18 cellular contexts compared by ENCODE assay signal in genomic region chr1:92219028-92219427, GRCh38. TPM values are rescaled to one million over a fixed set of nuclear protein-coding genes. Genes with fewer than 3 reads are reported as not detected.
DNase-seq lines count a peak whose midpoint lies in the region; ATAC-seq, FAIRE-seq and TF ChIP-seq lines count a peak whose summit lies in the region.
"Had no signal": no experiment of that assay in that cellular context is flagged by ENCODE, and none has a peak within 500 bp of the region (broad histone marks: within the 10 kb centered on the region; RNA-seq: fewer than 3 reads in every experiment).

No MANE protein-coding gene starts in this region.

- no peaks in the 10 kb centered on the region for H3K79me2 ChIP-seq in HepG2 (ENCODE audit: insufficient read depth, low read length)
- H3K79me2 ChIP-seq in MM.1S (ENCODE audit: low read length), result no peaks in the 10 kb centered on the region

- H3K9me3 ChIP-seq in HepG2 (ENCODE audit: low read length) (no peaks in the 10 kb centered on the region), right lobe of liver (no peaks in the 10 kb centered on the region), MM.1S (replicated peaks; ENCODE audit: insufficient read depth, low read length) (no peaks in the 10 kb centered on the region)
- H3K9me3 ChIP-seq: BLaER1 treated with 17β-estradiol and CSF1 and Interleukin-3, amounts not matched to agents 10 nM and 100 nM had no signal

- no peaks in the 10 kb centered on the region for H3K27me3 Mint-ChIP-seq in activated CD8-positive, alpha-beta T cell treated with anti-CD3 and anti-CD28 coated beads for 36 hours

- DNase-seq in HepG2 (ENCODE audit: low spot score) (no peak), right lobe of liver (no peak), RKO (ENCODE audit: low spot score) (peak; percentile 22), fibroblast of mammary gland (ENCODE audit: low read depth) (peak; percentile 3), HEK293T (ENCODE audit: extremely low spot score) (no peak), MM.1S (no peak)
- DNase-seq in activated CD8-positive, alpha-beta T cell treated with anti-CD3 and anti-CD28 coated beads for 36 hours, result no peak
- DNase-seq: ACHN; CD4-positive, CD25-positive, alpha-beta regulatory T cell had no signal

- no peaks in the 10 kb centered on the region for H3K9me2 ChIP-seq in MM.1S (replicated peaks; ENCODE audit: insufficient read depth, low read length)

- H3K4me3 ChIP-seq in HepG2 (replicated peaks in 1 of 3; ENCODE audit: insufficient read depth in 1 of 3, low read depth in 2 of 3, low read length in 3 of 3) (no peak overlapping the region), right lobe of liver (no peak overlapping the region), fibroblast of mammary gland (ENCODE audit: control insufficient read depth, low read depth, low read length) (no peak overlapping the region), MM.1S (ENCODE audit: low read length) (no peak overlapping the region)
- H3K4me3 ChIP-seq: BLaER1 treated with 17β-estradiol and CSF1 and Interleukin-3, amounts not matched to agents 10 nM and 100 nM; GM12878; K562 had no signal

- no peak overlapping the region for H3K27ac ChIP-seq in HepG2 (ENCODE audit: extremely low read length, insufficient read depth, low read length)
- H3K27ac ChIP-seq in right lobe of liver, result no peak overlapping the region
- no peak overlapping the region for H3K27ac ChIP-seq in MM.1S (ENCODE audit: low read length)
- H3K27ac ChIP-seq: BLaER1 treated with 17β-estradiol and CSF1 and Interleukin-3, amounts not matched to agents 10 nM and 100 nM had no signal

- FAIRE-seq in HepG2 (lab: Jason Lieb, UNC), result no peak
- FAIRE-seq: GM12878, GM18507, HTR-8/SVneo, K562 had no signal

- H3K36me3 Mint-ChIP-seq in activated CD8-positive, alpha-beta T cell treated with anti-CD3 and anti-CD28 coated beads for 36 hours (ENCODE audit: low read depth), result no peaks in the 10 kb centered on the region
- H3K36me3 Mint-ChIP-seq: CD4-positive, CD25-positive, alpha-beta regulatory T cell had no signal

- no peak for TF ChIP-seq POLR2A in HepG2 (IDR thresholded peaks at IDR 0.05; ENCODE audit: insufficient read depth in 1 of 2, low read depth in 2 of 2, low read length in 2 of 2)
- TF ChIP-seq POLR2A in right lobe of liver (IDR thresholded peaks at IDR 0.05), result no peak

- H3K4me1 Mint-ChIP-seq in activated CD8-positive, alpha-beta T cell treated with anti-CD3 and anti-CD28 coated beads for 36 hours (ENCODE audit: low read depth), result no peaks in the 10 kb centered on the region
- H3K4me1 Mint-ChIP-seq: CD4-positive, CD25-positive, alpha-beta regulatory T cell had no signal

- H3K27me3 ChIP-seq in HepG2 (ENCODE audit: control insufficient read depth in 1 of 2, insufficient read depth in 2 of 2, low read length in 2 of 2) (peaks cover 0 to 1% of the 10 kb centered on the region in 2 experiments; a peak in 1 of 5 replicates), right lobe of liver (no peaks in the 10 kb centered on the region), MM.1S (replicated peaks; ENCODE audit: insufficient read depth, low read length) (no peaks in the 10 kb centered on the region)
- H3K27me3 ChIP-seq: BLaER1 treated with 17β-estradiol and CSF1 and Interleukin-3, amounts not matched to agents 10 nM and 100 nM had no signal

- TF ChIP-seq RAD21 in HepG2 (CRISPR knock-in tag; IDR thresholded peaks at IDR 0.05), result no peak

- no peak overlapping the region for H3K4me3 Mint-ChIP-seq in activated CD8-positive, alpha-beta T cell treated with anti-CD3 and anti-CD28 coated beads for 36 hours
- H3K4me3 Mint-ChIP-seq: CD4-positive, CD25-positive, alpha-beta regulatory T cell had no signal

- no TSS peak for BruUV-seq in HepG2 (replicated peaks; lab: Mats Ljungman, UMichigan)

- no peaks in the 10 kb centered on the region for H3F3A ChIP-seq in MM.1S (ENCODE audit: insufficient read depth, low read length)

- in situ Hi-C loops in HepG2 (cut with HindIII; ENCODE audit: extremely low pct_ligation_motif_present, low pct_unique_long_range_greater_than_20kb), result no loop called here

- H3K36me3 ChIP-seq in HepG2 (replicated peaks in 1 of 2; ENCODE audit: control insufficient read depth in 1 of 2, insufficient read depth in 2 of 2, low read length in 2 of 2), result no peaks in the 10 kb centered on the region
- H3K36me3 ChIP-seq in right lobe of liver, result no peaks in the 10 kb centered on the region
- no peaks in the 10 kb centered on the region for H3K36me3 ChIP-seq in MM.1S (replicated peaks; ENCODE audit: insufficient read depth, low read length)
- H3K36me3 ChIP-seq: BLaER1 treated with 17β-estradiol and CSF1 and Interleukin-3, amounts not matched to agents 10 nM and 100 nM had no signal

- POLR2A ChIA-PET in HepG2 (lab: Yijun Ruan, JAX) (no interaction called here), HEK293T (lab: Yijun Ruan, JAX) (interaction anchor here (0.5 kb wide), 1 partner anchor 38 kb away, joined by 3 read pairs; no protein-coding TSS in a partner anchor)
- POLR2A ChIA-PET in activated CD8-positive, alpha-beta T cell treated with anti-CD3 and anti-CD28 coated beads for 36 hours (lab: Charles Lee), result no interaction called here

- intact Hi-C loops in HepG2 (cut with micrococcal nuclease; ENCODE audit: unreplicated experiment) (no loop called here), right lobe of liver (cut with DNase I) (no loop called here)
- intact Hi-C loops in activated CD8-positive, alpha-beta T cell treated with anti-CD3 and anti-CD28 coated beads for 36 hours (cut with micrococcal nuclease), result no loop called here

- ATAC-seq in HepG2 (no peak), right lobe of liver (no peak)
- ATAC-seq in activated CD8-positive, alpha-beta T cell treated with anti-CD3 and anti-CD28 coated beads for 36 hours, result no peak
- ATAC-seq: GM12878, K562 had no signal

- CTCF ChIA-PET in HepG2 (lab: Yijun Ruan, JAX; ENCODE audit: low intra/inter-chr PET ratio, low total read pairs), result no interaction called here
- CTCF ChIA-PET in HEK293T (lab: Yijun Ruan, JAX), result no interaction called here
- CTCF ChIA-PET in activated CD8-positive, alpha-beta T cell treated with anti-CD3 and anti-CD28 coated beads for 36 hours (lab: Charles Lee), result interaction anchor here (1.4 kb wide), 1 partner anchor 72 kb away, joined by 4 read pairs; no protein-coding TSS in a partner anchor

- H2AFZ ChIP-seq in HepG2 (ENCODE audit: low read length), result no peak overlapping the region
- H2AFZ ChIP-seq in MM.1S (ENCODE audit: low read length), result no peak overlapping the region

- TF ChIP-seq EP300 in HepG2 (IDR thresholded peaks at IDR 0.05; ENCODE audit: low read depth in 2 of 2, low read length in 2 of 2) (no peak), HepG2 (CRISPR knock-in tag; IDR thresholded peaks at IDR 0.05; ENCODE audit: borderline replicate concordance) (no peak)

- TF ChIP-seq CTCF in HepG2 (CRISPR knock-in tag; IDR thresholded peaks at IDR 0.05) (no peak), right lobe of liver (IDR thresholded peaks at IDR 0.05) (no peak), fibroblast of mammary gland (conservative IDR thresholded peaks at IDR 0.05; ENCODE audit: control insufficient read depth, insufficient read depth, low read depth, low read length) (no peak), MM.1S (IDR thresholded peaks at IDR 0.05; ENCODE audit: low read length) (no peak)
- TF ChIP-seq CTCF in activated CD8-positive, alpha-beta T cell treated with anti-CD3 and anti-CD28 coated beads for 36 hours (IDR thresholded peaks at IDR 0.05), result no peak

- H3K4me1 ChIP-seq in HepG2 (ENCODE audit: insufficient read depth, low read length) (no peaks in the 10 kb centered on the region), right lobe of liver (no peaks in the 10 kb centered on the region), MM.1S (ENCODE audit: low read length) (no peaks in the 10 kb centered on the region)
- H3K4me1 ChIP-seq: BLaER1 treated with 17β-estradiol and CSF1 and Interleukin-3, amounts not matched to agents 10 nM and 100 nM had no signal

- H3K4me2 ChIP-seq in HepG2 (ENCODE audit: low read depth, low read length) (0 out of 2 replicates have a peak overlapping the region, but pooled peaks have one; percentile 44), MM.1S (ENCODE audit: low read depth, low read length) (no peak overlapping the region)
- H3K4me2 ChIP-seq: BLaER1 treated with 17β-estradiol and CSF1 and Interleukin-3, amounts not matched to agents 10 nM and 100 nM had no signal

- H3K9me3 Mint-ChIP-seq in activated CD8-positive, alpha-beta T cell treated with anti-CD3 and anti-CD28 coated beads for 36 hours, result no peaks in the 10 kb centered on the region
- H3K9me3 Mint-ChIP-seq: CD4-positive, CD25-positive, alpha-beta regulatory T cell had no signal

- H3K27ac Mint-ChIP-seq in activated CD8-positive, alpha-beta T cell treated with anti-CD3 and anti-CD28 coated beads for 36 hours, result no peak overlapping the region
- H3K27ac Mint-ChIP-seq: CD4-positive, CD25-positive, alpha-beta regulatory T cell had no signal

- no peaks in the 10 kb centered on the region for H4K20me1 ChIP-seq in HepG2 (ENCODE audit: insufficient read depth, low read length)
- no peaks in the 10 kb centered on the region for H4K20me1 ChIP-seq in MM.1S (ENCODE audit: insufficient read depth, low read length)
- H4K20me1 ChIP-seq: BLaER1 treated with 17β-estradiol and CSF1 and Interleukin-3, amounts not matched to agents 10 nM and 100 nM had no signal

- H3K9ac ChIP-seq in HepG2 (ENCODE audit: insufficient read depth, low read depth, low read length) (no peak overlapping the region), MM.1S (ENCODE audit: low read length) (no peak overlapping the region)
- H3K9ac ChIP-seq: BLaER1 treated with 17β-estradiol and CSF1 and Interleukin-3, amounts not matched to agents 10 nM and 100 nM had no signal

RNA-seq across cellular contexts. Expression of gene C1orf146, which starts 1.3 kb away (rescaled TPM):
- total RNA-seq in HepG2 (2016; rRNA removed; fragmentation: Illumina TruSeq; extraction: Trizol) (not detected in 2 replicates), right lobe of liver (not detected)
- not detected in 2 replicates for total RNA-seq in HepG2 (2016; cell fraction: cytosol; rRNA removed; fragmentation: Illumina TruSeq; extraction: Trizol; ENCODE audit: low read depth)
- not detected in 2 replicates for total RNA-seq in HepG2 (2016; cell fraction: insoluble cytoplasmic fraction; rRNA removed; fragmentation: Illumina TruSeq; extraction: Trizol)
- not detected in 2 replicates for total RNA-seq in HepG2 (2016; cell fraction: membrane; rRNA removed; fragmentation: Illumina TruSeq; extraction: Trizol)
- not detected in 2 replicates for total RNA-seq in HepG2 (2016; cell fraction: nucleus; rRNA removed; fragmentation: Illumina TruSeq; extraction: Trizol)
- not detected in 2 replicates for polyA plus RNA-seq in HepG2 (2011; rRNA removed)
- polyA plus RNA-seq in HepG2 (2011; cell fraction: cytosol; rRNA removed), result not detected in 2 replicates
- polyA plus RNA-seq in HepG2 (2011; cell fraction: nucleus; rRNA removed), result not detected in 2 replicates
- polyA plus RNA-seq in HepG2 (2012), result not detected in 2 replicates
- not detected in 2 replicates for polyA plus RNA-seq in HepG2 (2016; cell fraction: cytosol; fragmentation: Illumina TruSeq; extraction: Trizol; ENCODE audit: low read depth)
- polyA plus RNA-seq in HepG2 (2016; cell fraction: insoluble cytoplasmic fraction; fragmentation: Illumina TruSeq; extraction: Trizol; ENCODE audit: low read depth), result not detected in 2 replicates
- polyA plus RNA-seq in HepG2 (2016; cell fraction: membrane; fragmentation: Illumina TruSeq; extraction: Trizol; ENCODE audit: low read depth), result not detected in 2 replicates
- polyA plus RNA-seq in HepG2 (2016; cell fraction: nucleus; fragmentation: Illumina TruSeq; extraction: Trizol; ENCODE audit: insufficient read depth, low read depth), result not detected in 2 replicates
- polyA minus RNA-seq in HepG2 (2011; rRNA and poly(A)+ RNA removed; ENCODE audit: low replicate concordance), result not detected in 2 replicates
- polyA minus RNA-seq in HepG2 (2011; cell fraction: cytosol; rRNA and poly(A)+ RNA removed), result not detected in 2 replicates
- polyA minus RNA-seq in HepG2 (2011; cell fraction: nucleus; rRNA and poly(A)+ RNA removed), result not detected in 2 replicates
- not detected for total RNA-seq in activated CD8-positive, alpha-beta T cell treated with anti-CD3 and anti-CD28 coated beads for 36 hours
- total RNA-seq: A172; CD4-positive, CD25-positive, alpha-beta regulatory T cell; Daoy; G401; GM12878; H7; K562 had no signal
- polyA plus RNA-seq: CD4-positive, CD25-positive, alpha-beta regulatory T cell; GM12878 had no signal

Comparison
In these comparisons a context has a peak if more than half of its experiments do, and no peak if none do; other contexts are left out.
1. DNase-seq: peak in RKO (single experiment) and fibroblast of mammary gland (single experiment); none in HepG2 (single experiment), right lobe of liver (0 of 3), HEK293T (single experiment), activated CD8-positive, alpha-beta T cell treated with anti-CD3 and anti-CD28 coated beads for 36 hours (single experiment) and MM.1S (single experiment).